ENCODE assay signal across 7 cellular contexts in the genomic region with DNA sequence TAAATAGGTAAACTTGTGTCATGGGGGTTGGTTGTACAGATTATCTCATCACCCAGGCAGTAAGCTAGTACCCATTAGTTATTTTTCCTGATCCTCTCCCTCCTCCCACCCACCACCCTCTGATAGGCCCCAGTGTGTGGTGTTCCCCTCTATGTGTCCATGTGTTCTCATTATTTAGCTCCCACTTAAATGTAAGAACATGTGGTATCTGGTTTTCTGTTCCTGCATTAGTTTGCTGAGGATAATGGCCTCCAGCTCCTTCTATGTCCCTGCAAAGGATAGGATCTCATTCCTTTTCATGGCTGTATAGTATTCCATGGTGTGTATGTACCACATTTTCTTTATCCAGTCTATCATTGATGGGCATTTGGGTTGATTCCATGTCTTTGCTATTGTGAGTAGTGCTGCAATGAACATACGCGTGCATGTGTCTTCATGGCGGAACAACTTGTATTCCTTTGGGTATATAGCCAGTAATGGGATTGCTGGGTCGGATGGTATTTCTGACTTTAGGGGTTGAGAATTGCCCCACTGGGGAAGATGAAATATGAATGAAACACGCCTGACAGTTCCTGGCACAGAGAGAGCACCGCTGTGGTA. TPM values are rescaled to one million over a fixed set of nuclear protein-coding genes. Genes with fewer than 3 reads are reported as not detected.
A peak's percentile ranks its signal among the peaks of the same experiment; 100 is the strongest.
DNase-seq lines count a peak whose midpoint lies in the region; ATAC-seq and TF ChIP-seq lines count a peak whose summit lies in the region.
"Not testable (repeated sequence)": the region's sequence is repeated elsewhere in the genome, so short reads cannot be mapped to it uniquely, and the experiment has no call there.

No MANE protein-coding gene starts in this region.

- H3K4me3 Mint-ChIP-seq in CD14-positive monocyte, result peak overlapping the region in 1 of 2 donors; percentile 28
- not testable (repeated sequence) for H3K4me3 Mint-ChIP-seq in activated CD4-positive, alpha-beta T cell treated with anti-CD3 and anti-CD28 coated beads for 36 hours; activated T-helper 2 cell treated with anti-CD3 and anti-CD28 coated beads, Interferon-gamma antibody, Interleukin-2, Interleukin-4, amounts not matched to agents 10 μg/mL and 5 μg/mL and 100 μg/mL, durations not matched to agents 14 hours and 24 hours and 36 hours (ENCODE audit: low read depth); osteocyte (ENCODE audit: unreplicated experiment)

- H3K27ac Mint-ChIP-seq in CD14-positive monocyte, result peak overlapping the region in 6 of 7 donors; percentile 76 to 88 (median 80)
- peak overlapping the region; percentile 45 for H3K27ac Mint-ChIP-seq in activated CD4-positive, alpha-beta T cell treated with anti-CD3 and anti-CD28 coated beads for 36 hours
- H3K27ac Mint-ChIP-seq in activated T-helper 2 cell treated with anti-CD3 and anti-CD28 coated beads, Interferon-gamma antibody, Interleukin-2, Interleukin-4, amounts not matched to agents 10 μg/mL and 5 μg/mL and 100 μg/mL, durations not matched to agents 14 hours and 24 hours and 36 hours, result peak overlapping the region; percentile 43
- peak overlapping the region; percentile 80 for H3K27ac Mint-ChIP-seq in osteocyte (ENCODE audit: unreplicated experiment)

- POLR2A ChIA-PET in activated CD4-positive, alpha-beta T cell treated with anti-CD3 and anti-CD28 coated beads for 36 hours (lab: Charles Lee), result not testable (repeated sequence)

- H3K4me2 ChIP-seq in MM.1S (ENCODE audit: low read depth, low read length), result peak overlapping the region; percentile 12; the same call in 1 of the 2 replicates

- intact Hi-C loops in CD14-positive monocyte (cut with micrococcal nuclease), result loop anchor here in 1 of 2 donors (5.0 to 10.0 kb wide), 2 partner anchors 34 to 166 kb away; no protein-coding TSS in a partner anchor
- intact Hi-C loops in activated CD4-positive, alpha-beta T cell treated with anti-CD3 and anti-CD28 coated beads for 36 hours (cut with DNase I, micrococcal nuclease), result loop anchor here (1.0 to 10.0 kb wide), 3 partner anchors 32 to 166 kb away; no protein-coding TSS in a partner anchor
- intact Hi-C loops in activated T-helper 2 cell treated with anti-CD3 and anti-CD28 coated beads, Interferon-gamma antibody, Interleukin-2, Interleukin-4, amounts not matched to agents 10 μg/mL and 5 μg/mL and 100 μg/mL, durations not matched to agents 14 hours and 24 hours and 36 hours (cut with micrococcal nuclease), result loop anchor here (1.0 to 2.0 kb wide), 2 partner anchors 28 to 32 kb away; no protein-coding TSS in a partner anchor

- not testable (repeated sequence) for H3K27me3 Mint-ChIP-seq in CD14-positive monocyte (ENCODE audit: low read depth in 3 of 3); activated CD4-positive, alpha-beta T cell treated with anti-CD3 and anti-CD28 coated beads for 36 hours; activated T-helper 2 cell treated with anti-CD3 and anti-CD28 coated beads, Interferon-gamma antibody, Interleukin-2, Interleukin-4, amounts not matched to agents 10 μg/mL and 5 μg/mL and 100 μg/mL, durations not matched to agents 14 hours and 24 hours and 36 hours (ENCODE audit: low read depth); osteocyte (ENCODE audit: unreplicated experiment)

- H3K79me2 ChIP-seq in MM.1S (ENCODE audit: low read length), result not testable (repeated sequence)

- CTCF ChIA-PET in activated CD4-positive, alpha-beta T cell treated with anti-CD3 and anti-CD28 coated beads for 36 hours (lab: Charles Lee), result interaction anchor here (0.6 to 1.7 kb wide), 3 partner anchors 39 to 163 kb away, joined by 4 to 9 read pairs (median 5); no protein-coding TSS in a partner anchor

- H3K36me3 Mint-ChIP-seq in CD14-positive monocyte (peaks cover 45 to 58% of the 10 kb centered on the region in 2 donors), osteocyte (ENCODE audit: unreplicated experiment) (peaks cover 18% of the 10 kb centered on the region)
- H3K36me3 Mint-ChIP-seq in activated CD4-positive, alpha-beta T cell treated with anti-CD3 and anti-CD28 coated beads for 36 hours (ENCODE audit: low read depth), result peaks cover 60% of the 10 kb centered on the region
- peaks cover 70% of the 10 kb centered on the region for H3K36me3 Mint-ChIP-seq in activated T-helper 2 cell treated with anti-CD3 and anti-CD28 coated beads, Interferon-gamma antibody, Interleukin-2, Interleukin-4, amounts not matched to agents 10 μg/mL and 5 μg/mL and 100 μg/mL, durations not matched to agents 14 hours and 24 hours and 36 hours (ENCODE audit: low read depth)

- not testable (repeated sequence) for H3K27ac ChIP-seq in MM.1S (ENCODE audit: low read length)
- H3K27ac ChIP-seq in brain microvascular endothelial cell, result peak overlapping the region; percentile 4

- in situ Hi-C loops in brain microvascular endothelial cell (cut with HindIII; ENCODE audit: low pct_ligation_motif_present, low sequenced_read_pairs), result not testable (repeated sequence)

- not testable (repeated sequence) for H3K9ac ChIP-seq in MM.1S (ENCODE audit: low read length)

- TF ChIP-seq CTCF in CD14-positive monocyte (IDR thresholded peaks at IDR 0.05); MM.1S (IDR thresholded peaks at IDR 0.05; ENCODE audit: low read length); brain microvascular endothelial cell (IDR thresholded peaks at IDR 0.05; ENCODE audit: low read depth, low read length, missing control alignments); fibroblast of mammary gland (conservative IDR thresholded peaks at IDR 0.05; ENCODE audit: control insufficient read depth, insufficient read depth, low read depth, low read length); osteocyte (IDR thresholded peaks at IDR 0.05): not testable (repeated sequence)

- H3K4me1 Mint-ChIP-seq in CD14-positive monocyte, result peaks cover 18% of the 10 kb centered on the region
- peaks cover 23% of the 10 kb centered on the region for H3K4me1 Mint-ChIP-seq in activated CD4-positive, alpha-beta T cell treated with anti-CD3 and anti-CD28 coated beads for 36 hours
- H3K4me1 Mint-ChIP-seq in activated T-helper 2 cell treated with anti-CD3 and anti-CD28 coated beads, Interferon-gamma antibody, Interleukin-2, Interleukin-4, amounts not matched to agents 10 μg/mL and 5 μg/mL and 100 μg/mL, durations not matched to agents 14 hours and 24 hours and 36 hours (ENCODE audit: low read depth), result peaks cover 26% of the 10 kb centered on the region
- H3K4me1 Mint-ChIP-seq in osteocyte (ENCODE audit: unreplicated experiment), result peaks cover 43% of the 10 kb centered on the region

- not testable (repeated sequence) for H3K9me3 ChIP-seq in MM.1S (replicated peaks; ENCODE audit: insufficient read depth, low read length)

- H3K4me1 ChIP-seq in MM.1S (ENCODE audit: low read length), result not testable (repeated sequence)

- not testable (repeated sequence) for H3K36me3 ChIP-seq in MM.1S (replicated peaks; ENCODE audit: insufficient read depth, low read length); brain microvascular endothelial cell (replicated peaks)

- not testable (repeated sequence) for H2AFZ ChIP-seq in MM.1S (ENCODE audit: low read length)

- H3F3A ChIP-seq in MM.1S (ENCODE audit: insufficient read depth, low read length), result not testable (repeated sequence)

- not testable (repeated sequence) for H3K9me2 ChIP-seq in MM.1S (replicated peaks; ENCODE audit: insufficient read depth, low read length)

- ATAC-seq in activated CD4-positive, alpha-beta T cell treated with anti-CD3 and anti-CD28 coated beads for 36 hours, result not testable (repeated sequence)

- H3K4me3 ChIP-seq in MM.1S (ENCODE audit: low read length); brain microvascular endothelial cell (ENCODE audit: low read depth, low read length); fibroblast of mammary gland (ENCODE audit: control insufficient read depth, low read depth, low read length): not testable (repeated sequence)

- DNase-seq in CD14-positive monocyte (ENCODE audit: low spot score); MM.1S; activated CD4-positive, alpha-beta T cell treated with anti-CD3 and anti-CD28 coated beads for 36 hours; activated T-helper 2 cell treated with anti-CD3 and anti-CD28 coated beads, Interferon-gamma antibody, Interleukin-2, Interleukin-4, amounts not matched to agents 10 μg/mL and 5 μg/mL and 100 μg/mL, durations not matched to agents 14 hours and 24 hours and 36 hours (ENCODE audit: low spot score); brain microvascular endothelial cell; osteocyte (ENCODE audit: extremely low spot score, unreplicated experiment): not testable (repeated sequence)
- peak; percentile 6 for DNase-seq in fibroblast of mammary gland (ENCODE audit: low read depth)

- H3K27me3 ChIP-seq in MM.1S (replicated peaks; ENCODE audit: insufficient read depth, low read length); brain microvascular endothelial cell (replicated peaks): not testable (repeated sequence)

- not testable (repeated sequence) for H3K9me3 Mint-ChIP-seq in CD14-positive monocyte; activated CD4-positive, alpha-beta T cell treated with anti-CD3 and anti-CD28 coated beads for 36 hours (ENCODE audit: low read depth); activated T-helper 2 cell treated with anti-CD3 and anti-CD28 coated beads, Interferon-gamma antibody, Interleukin-2, Interleukin-4, amounts not matched to agents 10 μg/mL and 5 μg/mL and 100 μg/mL, durations not matched to agents 14 hours and 24 hours and 36 hours; osteocyte (ENCODE audit: unreplicated experiment)

- H4K20me1 ChIP-seq in MM.1S (ENCODE audit: insufficient read depth, low read length), result not testable (repeated sequence)

RNA-seq across cellular contexts. Expression of gene PFKFB3, which starts 36.0 kb away (rescaled TPM):
- 10 to 100 TPM; 12.2 to 15.8 TPM for polyA plus RNA-seq in CD14-positive monocyte
- 100 to 1,000 TPM; 133 to 183 TPM for total RNA-seq in activated CD4-positive, alpha-beta T cell treated with anti-CD3 and anti-CD28 coated beads for 36 hours
- 124 and 126 TPM in 2 replicates for total RNA-seq in activated T-helper 2 cell treated with anti-CD3 and anti-CD28 coated beads, Interferon-gamma antibody, Interleukin-2, Interleukin-4, amounts not matched to agents 10 μg/mL and 5 μg/mL and 100 μg/mL, durations not matched to agents 14 hours and 24 hours and 36 hours
- 34.2 and 37.9 TPM in 2 replicates for total RNA-seq in osteocyte
